24 cellular contexts compared by ENCODE assay signal in the genomic region with DNA sequence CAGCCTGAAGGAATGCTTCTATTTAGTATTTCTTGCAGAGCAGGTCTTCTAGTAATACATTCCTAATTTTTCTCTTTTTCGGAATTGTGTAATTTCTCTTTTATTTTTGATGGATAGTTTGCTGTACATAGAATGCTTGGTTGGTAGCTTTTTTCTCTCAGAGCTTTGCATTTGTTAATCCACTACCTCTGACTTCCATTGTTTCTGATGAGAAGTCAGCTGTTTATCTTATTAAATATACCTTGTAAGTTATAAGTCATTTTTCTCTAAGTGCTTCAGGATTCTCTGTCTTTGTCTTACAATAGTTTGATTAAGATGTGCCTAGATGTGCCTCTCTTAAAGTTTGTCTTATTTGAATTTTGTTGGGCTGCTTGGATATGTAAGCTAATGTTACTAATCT.
DNase-seq lines count a peak whose midpoint lies in the region; ATAC-seq, FAIRE-seq and TF ChIP-seq lines count a peak whose summit lies in the region.
"Had no signal": no experiment of that assay in that cellular context is flagged by ENCODE, and none has a peak within 500 bp of the region (broad histone marks: within the 10 kb centered on the region; RNA-seq: fewer than 3 reads in every experiment).

No MANE protein-coding gene starts in this region.

- H3K4me3 ChIP-seq in HepG2 (replicated peaks in 1 of 3; ENCODE audit: insufficient read depth in 1 of 3, low read depth in 2 of 3, low read length in 3 of 3) (no peak overlapping the region), right lobe of liver (no peak overlapping the region)

- no peaks in the 10 kb centered on the region for H3K4me1 ChIP-seq in HepG2 (ENCODE audit: insufficient read depth, low read length)
- no peaks in the 10 kb centered on the region for H3K4me1 ChIP-seq in right lobe of liver

- H3K36me3 ChIP-seq in HepG2 (replicated peaks in 1 of 2; ENCODE audit: control insufficient read depth in 1 of 2, insufficient read depth in 2 of 2, low read length in 2 of 2) (no peaks in the 10 kb centered on the region), right lobe of liver (no peaks in the 10 kb centered on the region)

- H3K79me2 ChIP-seq in HepG2 (ENCODE audit: insufficient read depth, low read length), result no peaks in the 10 kb centered on the region

- BruUV-seq in HepG2 (replicated peaks; lab: Mats Ljungman, UMichigan), result no TSS peak

- peak; percentile 0 for DNase-seq in DMS153 (lab: John Stamatoyannopoulos, UW)
- no peak for DNase-seq in DMS153 treated with DMSO at 0.1 percent for 48 hours (lab: John Stamatoyannopoulos, UW; ENCODE audit: unreplicated experiment)
- no peak for DNase-seq in HepG2 (ENCODE audit: low spot score)
- no peak for DNase-seq in right lobe of liver
- peak; percentile 0 for DNase-seq in amniotic epithelial cell (ENCODE audit: low read depth)
- DNase-seq in G401 (ENCODE audit: low spot score), result no peak
- DNase-seq in T-cell, result no peak
- DNase-seq: 8988T; Calu3; CD8-positive, alpha-beta memory T cell; DND-41; GOT3; HCEC 1CT; IMR-90; NCI-H1436; NCI-H187 treated with DMSO at 0.1 percent for 48 hours; NCI-H226; NCI-H510A treated with DMSO at 0.1 percent for 48 hours; NCI-H82; PC-3; Right ventricle myocardium superior had no signal

- H3K27me3 ChIP-seq in HepG2 (ENCODE audit: control insufficient read depth in 1 of 2, insufficient read depth in 2 of 2, low read length in 2 of 2) (no peaks in the 10 kb centered on the region), right lobe of liver (no peaks in the 10 kb centered on the region)

- TF ChIP-seq POLR2A in HepG2 (IDR thresholded peaks at IDR 0.05; ENCODE audit: insufficient read depth in 1 of 2, low read depth in 2 of 2, low read length in 2 of 2) (no peak), right lobe of liver (IDR thresholded peaks at IDR 0.05) (no peak)

- H2AFZ ChIP-seq in HepG2 (ENCODE audit: low read length), result no peak overlapping the region

- POLR2A ChIA-PET in HepG2 (lab: Yijun Ruan, JAX), result no interaction called here
- POLR2A ChIA-PET in T-cell (lab: Charles Lee), result no interaction called here

- H4K20me1 ChIP-seq in HepG2 (ENCODE audit: insufficient read depth, low read length), result no peaks in the 10 kb centered on the region

- no peak for ATAC-seq in HepG2
- no peak for ATAC-seq in right lobe of liver
- ATAC-seq in T-cell (replicated peaks in 1 of 4), result no peak
- ATAC-seq: PC-3 had no signal

- TF ChIP-seq RAD21 in HepG2 (CRISPR knock-in tag; IDR thresholded peaks at IDR 0.05), result no peak

- 0% methylated on average over 1 of the region's 1 CpG for WGBS in HepG2 (ENCODE audit: low lambda C conversion rate)
- WGBS in right lobe of liver (ENCODE audit: insufficient coverage, low coverage, low lambda C conversion rate, missing lambda C conversion rate), result 100% methylated on average over 1 of the region's 1 CpG

- intact Hi-C loops in HepG2 (cut with micrococcal nuclease; ENCODE audit: unreplicated experiment) (no loop called here), right lobe of liver (cut with DNase I) (no loop called here)

- no peak for FAIRE-seq in HepG2 (lab: Jason Lieb, UNC)
- FAIRE-seq: GM12892 had no signal

- in situ Hi-C loops in HepG2 (cut with HindIII; ENCODE audit: extremely low pct_ligation_motif_present, low pct_unique_long_range_greater_than_20kb) (no loop called here), G401 (cut with HindIII; ENCODE audit: low sequenced_read_pairs) (no loop called here)

- H3K27ac ChIP-seq in HepG2 (ENCODE audit: extremely low read length, insufficient read depth, low read length) (no peak overlapping the region), right lobe of liver (no peak overlapping the region)
- H3K27ac ChIP-seq: C4-2B, KMS-11 had no signal

- H3K9me3 Mint-ChIP-seq in T-cell, result peaks cover 9 to 34% (median 30%) of the 10 kb centered on the region in 3 donors

- no peak overlapping the region for H3K9ac ChIP-seq in HepG2 (ENCODE audit: insufficient read depth, low read depth, low read length)
- H3K9ac ChIP-seq: KMS-11 had no signal

- TF ChIP-seq CTCF in HepG2 (CRISPR knock-in tag; IDR thresholded peaks at IDR 0.05), result no peak
- TF ChIP-seq CTCF in right lobe of liver (IDR thresholded peaks at IDR 0.05), result no peak

- TF ChIP-seq EP300 in HepG2 (IDR thresholded peaks at IDR 0.05; ENCODE audit: low read depth in 2 of 2, low read length in 2 of 2) (no peak), HepG2 (CRISPR knock-in tag; IDR thresholded peaks at IDR 0.05; ENCODE audit: borderline replicate concordance) (no peak)

- H3K9me3 ChIP-seq in HepG2 (ENCODE audit: low read length) (peaks cover 79% of the 10 kb centered on the region), right lobe of liver (peaks cover 0 to 9% (median 3%) of the 10 kb centered on the region in 4 donors)

- H3K36me3 Mint-ChIP-seq in T-cell, result no peaks in the 10 kb centered on the region
- H3K36me3 Mint-ChIP-seq: CD8-positive, alpha-beta memory T cell had no signal

- no peaks in the 10 kb centered on the region for H3K4me1 Mint-ChIP-seq in T-cell
- H3K4me1 Mint-ChIP-seq: CD8-positive, alpha-beta memory T cell had no signal

- no peak overlapping the region for H3K4me2 ChIP-seq in HepG2 (ENCODE audit: low read depth, low read length)
- H3K4me2 ChIP-seq: KMS-11 had no signal

- H3K4me3 Mint-ChIP-seq in T-cell, result no peak overlapping the region
- H3K4me3 Mint-ChIP-seq: CD8-positive, alpha-beta memory T cell had no signal

- no peaks in the 10 kb centered on the region for H3K27me3 Mint-ChIP-seq in T-cell

- CTCF ChIA-PET in HepG2 (lab: Yijun Ruan, JAX; ENCODE audit: low intra/inter-chr PET ratio, low total read pairs) (no interaction called here), T-cell (lab: Charles Lee) (no interaction called here)

- H3K27ac Mint-ChIP-seq in T-cell, result no peak overlapping the region
- H3K27ac Mint-ChIP-seq: CD8-positive, alpha-beta memory T cell had no signal

TF ChIP-seq in HepG2, 621 proteins besides CTCF, POLR2A, EP300 and RAD21:
- TF ChIP-seq ZNF275 (CRISPR knock-in tag; IDR thresholded peaks at IDR 0.05; ENCODE audit: borderline replicate concordance), result no peak
- TF ChIP-seq HDAC6 (IDR thresholded peaks at IDR 0.05; ENCODE audit: low read depth, low read length), result no peak
- TF ChIP-seq ZNF317 (CRISPR knock-in tag; IDR thresholded peaks at IDR 0.05), result peak; percentile 97
TF ChIP-seq in HepG2: peak in this region for 1.

Comparison
In these comparisons a context has a peak if more than half of its experiments do, and no peak if none do; other contexts are left out.
1. DNase-seq: peak in DMS153 (single experiment) and amniotic epithelial cell (single experiment); none in DMS153 treated with DMSO at 0.1 percent for 48 hours (single experiment), HepG2 (single experiment), right lobe of liver (0 of 3), G401 (single experiment) and T-cell (0 of 34).